In the genomic region with DNA sequence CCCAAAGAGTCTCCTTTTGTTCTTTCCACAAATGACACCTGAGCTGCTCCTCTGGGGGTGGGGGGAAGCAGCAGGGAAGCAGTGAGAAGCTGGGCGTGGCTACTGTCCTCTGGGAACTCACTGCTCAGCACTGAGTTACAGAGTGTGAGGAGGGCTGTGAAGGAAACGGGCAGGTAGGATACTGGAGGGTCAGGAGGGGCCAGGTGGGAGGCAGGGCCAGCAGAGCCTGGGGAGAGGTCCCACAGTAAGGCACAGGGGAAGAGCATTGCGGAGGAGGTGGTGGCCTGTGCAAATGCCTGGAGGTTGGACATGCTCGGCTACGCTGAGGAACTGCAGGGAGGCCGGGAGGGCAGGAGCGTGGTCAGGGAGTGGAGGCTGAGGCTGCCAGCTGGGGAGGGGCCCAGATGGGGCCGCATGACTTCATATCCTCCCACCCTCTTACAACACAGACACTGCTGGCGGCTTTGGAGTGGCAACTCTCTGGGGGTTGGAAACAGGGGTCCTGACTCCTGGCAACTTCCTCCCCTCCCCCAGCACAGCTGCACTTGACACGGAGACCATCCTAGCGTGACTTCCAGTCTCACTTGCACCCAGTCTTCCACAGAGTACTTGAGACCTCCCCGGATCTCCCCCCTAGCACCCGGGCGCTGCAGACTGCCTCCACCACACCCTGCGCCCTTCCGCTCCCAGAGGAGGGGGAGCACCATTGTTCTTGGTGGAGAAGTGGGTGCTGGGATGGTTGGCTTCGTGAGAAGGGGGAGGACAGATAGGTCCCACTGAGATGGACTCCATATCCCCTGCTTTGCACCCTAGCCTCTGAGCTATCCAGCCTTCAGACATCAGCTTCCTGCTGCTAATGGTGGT, we compare ENCODE assay signal across 11 cellular contexts. TPM values are rescaled to one million over a fixed set of nuclear protein-coding genes. Genes with fewer than 3 reads are reported as not detected.
A peak's percentile ranks its signal among the peaks of the same experiment; 100 is the strongest.
DNase-seq lines count a peak whose midpoint lies in the region; ATAC-seq and TF ChIP-seq lines count a peak whose summit lies in the region.
"Had no signal": no experiment of that assay in that cellular context is flagged by ENCODE, and none has a peak within 500 bp of the region (broad histone marks: within the 10 kb centered on the region; RNA-seq: fewer than 3 reads in every experiment).

No MANE protein-coding gene starts in this region.

- no peak for ATAC-seq in activated naive CD8-positive, alpha-beta T cell treated with anti-CD3 and anti-CD28 coated beads, Interleukin-2, amount 10 ng/mL, durations not matched to agents 7 days and 5 days (ENCODE audit: low read depth)
- no peak for ATAC-seq in GM21717 (IDR thresholded peaks at IDR 0.05; ENCODE audit: unreplicated experiment)
- no peak for ATAC-seq in HG02642 (IDR thresholded peaks at IDR 0.05; ENCODE audit: poor library complexity, unreplicated experiment)
- ATAC-seq: sciatic nerve had no signal

- POLR2A ChIA-PET in activated naive CD8-positive, alpha-beta T cell treated with anti-CD3 and anti-CD28 coated beads, Interleukin-2, amount 10 ng/mL, durations not matched to agents 7 days and 5 days (lab: Charles Lee): interaction anchor here (2.0 kb wide), 1 partner anchor 8 kb away, joined by 6 read pairs; no protein-coding TSS in a partner anchor

- no peaks in the 10 kb centered on the region for H3K36me3 Mint-ChIP-seq in activated naive CD8-positive, alpha-beta T cell treated with anti-CD3 and anti-CD28 coated beads, Interleukin-2, amount 10 ng/mL, durations not matched to agents 7 days and 5 days
- H3K36me3 Mint-ChIP-seq in progenitor cell of endocrine pancreas (ENCODE audit: insufficient read depth): no peaks in the 10 kb centered on the region

- no peak overlapping the region for H3K4me3 Mint-ChIP-seq in activated naive CD8-positive, alpha-beta T cell treated with anti-CD3 and anti-CD28 coated beads, Interleukin-2, amount 10 ng/mL, durations not matched to agents 7 days and 5 days
- H3K4me3 Mint-ChIP-seq in progenitor cell of endocrine pancreas (ENCODE audit: low read depth): no peak overlapping the region

- H3K27me3 Mint-ChIP-seq in activated naive CD8-positive, alpha-beta T cell treated with anti-CD3 and anti-CD28 coated beads, Interleukin-2, amount 10 ng/mL, durations not matched to agents 7 days and 5 days: peaks cover 1% of the 10 kb centered on the region
- peaks cover 10% of the 10 kb centered on the region for H3K27me3 Mint-ChIP-seq in progenitor cell of endocrine pancreas

- H3K27ac Mint-ChIP-seq in activated naive CD8-positive, alpha-beta T cell treated with anti-CD3 and anti-CD28 coated beads, Interleukin-2, amount 10 ng/mL, durations not matched to agents 7 days and 5 days: peak overlapping the region; percentile 4
- H3K27ac Mint-ChIP-seq in progenitor cell of endocrine pancreas: peak overlapping the region; percentile 83

- DNase-seq in NOMO-1 (lab: John Stamatoyannopoulos, UW; ENCODE audit: unreplicated experiment in 2 of 2) (peak; percentile 38), NOMO-1 treated with dmso at 0.1 percent for 144 hours (lab: John Stamatoyannopoulos, UW; ENCODE audit: unreplicated experiment) (no peak), NCI-H2107 treated with DMSO at 0.1 percent for 48 hours (lab: John Stamatoyannopoulos, UW; ENCODE audit: unreplicated experiment) (peak; percentile 92), progenitor cell of endocrine pancreas (ENCODE audit: low spot score, unreplicated experiment) (no peak), OCI-M1 (lab: John Stamatoyannopoulos, UW) (no peak)
- no peak for DNase-seq in activated naive CD8-positive, alpha-beta T cell treated with anti-CD3 and anti-CD28 coated beads, Interleukin-2, amount 10 ng/mL, durations not matched to agents 7 days and 5 days
- DNase-seq: NCI-H446 treated with DMSO at 0.1 percent for 48 hours; stimulated activated CD8-positive, alpha-beta memory T cell treated with anti-CD3 and anti-CD28 coated beads, Interleukin-4, amount 100 ng/mL, for 48 hours had no signal

- no peak for TF ChIP-seq CTCF in progenitor cell of endocrine pancreas (IDR thresholded peaks at IDR 0.05; ENCODE audit: unreplicated experiment)

- peaks cover 17% of the 10 kb centered on the region for H3K4me1 Mint-ChIP-seq in activated naive CD8-positive, alpha-beta T cell treated with anti-CD3 and anti-CD28 coated beads, Interleukin-2, amount 10 ng/mL, durations not matched to agents 7 days and 5 days
- no peaks in the 10 kb centered on the region for H3K4me1 Mint-ChIP-seq in progenitor cell of endocrine pancreas (ENCODE audit: low read depth)

- no peaks in the 10 kb centered on the region for H3K9me3 Mint-ChIP-seq in activated naive CD8-positive, alpha-beta T cell treated with anti-CD3 and anti-CD28 coated beads, Interleukin-2, amount 10 ng/mL, durations not matched to agents 7 days and 5 days
- no peaks in the 10 kb centered on the region for H3K9me3 Mint-ChIP-seq in progenitor cell of endocrine pancreas (ENCODE audit: low read depth)

RNA-seq across cellular contexts. Expression of a gene that starts 34.2 kb away (rescaled TPM):
- total RNA-seq in activated naive CD8-positive, alpha-beta T cell treated with anti-CD3 and anti-CD28 coated beads, Interleukin-2, amount 10 ng/mL, durations not matched to agents 7 days and 5 days: 10 to 100 TPM; 60.9 to 62.8 TPM
- total RNA-seq in progenitor cell of endocrine pancreas: 21.0 and 24.1 TPM in 2 replicates

Comparison
In these comparisons a context has a peak if more than half of its experiments do, and no peak if none do; other contexts are left out.
1. DNase-seq: peak in NOMO-1 (2 of 2) and NCI-H2107 treated with DMSO at 0.1 percent for 48 hours (single experiment); none in NOMO-1 treated with dmso at 0.1 percent for 144 hours (single experiment), activated naive CD8-positive, alpha-beta T cell treated with anti-CD3 and anti-CD28 coated beads, Interleukin-2, amount 10 ng/mL, durations not matched to agents 7 days and 5 days (single experiment), progenitor cell of endocrine pancreas (single experiment) and OCI-M1 (single experiment).